ENCODE assay signal across 8 cellular contexts in the genomic region with DNA sequence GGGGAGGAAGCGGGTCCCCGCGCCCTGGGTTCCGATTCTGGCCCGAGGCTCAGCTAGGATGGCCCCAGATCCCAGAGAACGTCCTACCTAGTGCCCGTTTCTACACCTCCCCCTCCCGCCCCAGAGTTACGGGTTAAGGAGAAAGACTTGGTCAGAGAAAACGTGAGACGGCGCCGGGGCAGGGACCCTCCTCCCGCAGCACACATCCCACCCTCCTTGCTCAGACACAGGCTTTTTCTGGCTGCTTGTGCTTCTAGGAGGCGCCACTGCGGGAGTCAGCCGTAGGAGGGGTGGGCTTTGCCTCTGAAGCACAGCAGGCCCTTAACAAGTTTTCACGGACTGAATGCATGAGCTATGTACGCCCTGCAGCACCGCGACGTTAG.
A peak's percentile ranks its signal among the peaks of the same experiment; 100 is the strongest.
DNase-seq lines count a peak whose midpoint lies in the region; ATAC-seq and TF ChIP-seq lines count a peak whose summit lies in the region.

No MANE protein-coding gene starts in this region.

- peak overlapping the region; percentile 44 for H3K4me3 ChIP-seq in CD4-positive, CD25-positive, alpha-beta regulatory T cell (ENCODE audit: low read depth, low read length)
- H3K4me3 ChIP-seq in breast epithelium = peak overlapping the region; percentile 43 to 67 (median 49)
- H3K4me3 ChIP-seq in mesodermal cell (ENCODE audit: extremely low read depth, insufficient read depth, low read length, poor library complexity, severe bottlenecking) = peak overlapping the region; percentile 47

- H3K9me3 Mint-ChIP-seq in CD4-positive, CD25-positive, alpha-beta regulatory T cell = peaks cover 0 to 5% (median 0%) of the 10 kb centered on the region in 7 donors

- H3K27me3 ChIP-seq in CD4-positive, CD25-positive, alpha-beta regulatory T cell (ENCODE audit: control insufficient read depth, insufficient read depth, low read length) = peaks cover 25% of the 10 kb centered on the region
- H3K27me3 ChIP-seq in breast epithelium = peaks cover 0 to 5% of the 10 kb centered on the region in 2 donors

- TF ChIP-seq CTCF in breast epithelium (IDR thresholded peaks at IDR 0.05) = no peak

- no peak overlapping the region for H3K27ac ChIP-seq in CD4-positive, CD25-positive, alpha-beta regulatory T cell (ENCODE audit: insufficient read depth, low read length, poor library complexity, severe bottlenecking)
- H3K27ac ChIP-seq in breast epithelium (no peak overlapping the region), mesodermal cell (ENCODE audit: low read depth, low read length, severe bottlenecking) (no peak overlapping the region)

- no peak for DNase-seq in CD4-positive, CD25-positive, alpha-beta regulatory T cell
- DNase-seq in breast epithelium (ENCODE audit: low spot score in 2 of 2) (no peak), RKO (ENCODE audit: low spot score) (no peak), RPMI8226 (no peak)

- peaks cover 6 to 17% (median 12%) of the 10 kb centered on the region in 4 donors for H3K4me1 Mint-ChIP-seq in CD4-positive, CD25-positive, alpha-beta regulatory T cell

- H3K36me3 Mint-ChIP-seq in CD4-positive, CD25-positive, alpha-beta regulatory T cell = no peaks in the 10 kb centered on the region

- intact Hi-C loops in breast epithelium (cut with DNase I; ENCODE audit: low total_unique reads) = no loop called here

- ATAC-seq in CD4-positive, CD25-positive, alpha-beta regulatory T cell (ENCODE audit: low read depth in 2 of 2) = no peak
- ATAC-seq in HG03175 (IDR thresholded peaks at IDR 0.05; ENCODE audit: unreplicated experiment) = peak; percentile 23
- no peak for ATAC-seq in GM21390 (IDR thresholded peaks at IDR 0.05; ENCODE audit: unreplicated experiment)
- ATAC-seq in GM18907 (IDR thresholded peaks at IDR 0.05; ENCODE audit: unreplicated experiment) = no peak

- peak overlapping the region; percentile 42 to 84 (median 74) for H3K4me3 Mint-ChIP-seq in CD4-positive, CD25-positive, alpha-beta regulatory T cell

- H3K27me3 Mint-ChIP-seq in CD4-positive, CD25-positive, alpha-beta regulatory T cell = peaks cover 54% of the 10 kb centered on the region

- H3K27ac Mint-ChIP-seq in CD4-positive, CD25-positive, alpha-beta regulatory T cell = no peak overlapping the region

- 4 to 6% methylated on average over 12 to 16 of the region's 22 CpGs for WGBS in mesodermal cell (ENCODE audit: insufficient coverage in 2 of 2), 2 experiments

- H3K36me3 ChIP-seq in CD4-positive, CD25-positive, alpha-beta regulatory T cell (ENCODE audit: control insufficient read depth, insufficient read depth, low read length) = no peaks in the 10 kb centered on the region
- H3K36me3 ChIP-seq in breast epithelium (no peaks in the 10 kb centered on the region), mesodermal cell (ENCODE audit: control insufficient read depth, insufficient read depth, low read length) (no peaks in the 10 kb centered on the region)

- TF ChIP-seq POLR2A in breast epithelium (IDR thresholded peaks at IDR 0.05) = no peak

- H3K9me3 ChIP-seq in CD4-positive, CD25-positive, alpha-beta regulatory T cell (ENCODE audit: control insufficient read depth in 2 of 2, low read length in 2 of 2) = no peaks in the 10 kb centered on the region
- H3K9me3 ChIP-seq in breast epithelium (no peaks in the 10 kb centered on the region), mesodermal cell (ENCODE audit: control insufficient read depth, low read length) (no peaks in the 10 kb centered on the region)

- peaks cover 14% of the 10 kb centered on the region for H3K4me1 ChIP-seq in CD4-positive, CD25-positive, alpha-beta regulatory T cell (ENCODE audit: control insufficient read depth, insufficient read depth, low read length, poor library complexity, severe bottlenecking)
- no peaks in the 10 kb centered on the region for H3K4me1 ChIP-seq in breast epithelium
- no peaks in the 10 kb centered on the region for H3K4me1 ChIP-seq in mesodermal cell (ENCODE audit: control insufficient read depth, insufficient read depth, low read length, poor library complexity, severe bottlenecking)
